ENCODE assay signal across 22 cellular contexts in the genomic region with DNA sequence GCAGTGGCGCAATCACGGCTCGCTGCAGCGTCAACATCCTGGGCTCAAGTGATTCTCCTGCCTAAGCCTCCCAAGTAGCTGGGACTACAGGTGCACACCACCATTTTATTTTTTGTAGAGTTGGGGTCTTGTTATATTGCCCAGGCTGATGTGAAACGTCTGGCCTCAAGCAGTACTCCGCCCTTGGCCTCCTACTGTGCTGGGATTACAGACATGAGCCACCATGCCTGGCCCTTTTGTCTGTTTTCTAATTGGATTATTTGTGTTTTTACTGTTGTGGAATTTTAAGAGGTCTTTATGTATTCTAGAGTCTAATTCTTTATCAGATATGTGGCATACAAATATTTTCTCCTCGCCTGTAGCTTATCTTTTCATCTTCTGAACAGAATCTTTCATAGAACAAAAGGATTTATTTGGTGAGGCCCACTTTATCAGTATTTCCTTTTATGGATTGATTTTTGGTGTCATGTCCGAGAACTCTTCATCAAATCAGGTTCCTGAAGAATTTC. TPM values are rescaled to one million over a fixed set of nuclear protein-coding genes. Genes with fewer than 3 reads are reported as not detected.
DNase-seq lines count a peak whose midpoint lies in the region; ATAC-seq and TF ChIP-seq lines count a peak whose summit lies in the region.
"Had no signal": no experiment of that assay in that cellular context is flagged by ENCODE, and none has a peak within 500 bp of the region (broad histone marks: within the 10 kb centered on the region; RNA-seq: fewer than 3 reads in every experiment).

No MANE protein-coding gene starts in this region.

- CTCF ChIA-PET in WTC11 (lab: Charles Lee), result no interaction called here

- H3K9me3 ChIP-seq in left ventricle myocardium inferior (replicated peaks), result no peaks in the 10 kb centered on the region
- H3K9me3 ChIP-seq: A549; BLaER1 treated with 17β-estradiol and CSF1 and Interleukin-3, amounts not matched to agents 10 nM and 100 nM had no signal

- H3K27me3 ChIP-seq in left ventricle myocardium inferior (ENCODE audit: low read depth), result no peaks in the 10 kb centered on the region

- H3K9me3 Mint-ChIP-seq in WTC11 (peaks cover 2% of the 10 kb centered on the region; the same call in 1 of the 2 replicates), osteocyte (ENCODE audit: unreplicated experiment) (no peaks in the 10 kb centered on the region)
- H3K9me3 Mint-ChIP-seq: CD8-positive, alpha-beta T cell had no signal

- H3K36me3 Mint-ChIP-seq in WTC11 (peaks cover 16% of the 10 kb centered on the region), osteocyte (ENCODE audit: unreplicated experiment) (peaks cover 42% of the 10 kb centered on the region)
- H3K36me3 Mint-ChIP-seq: CD8-positive, alpha-beta T cell had no signal

- DNase-seq in left ventricle myocardium inferior (no peak), left cardiac atrium (no peak), WTC11 (ENCODE audit: low spot score) (no peak), osteocyte (ENCODE audit: extremely low spot score, unreplicated experiment) (no peak), germinal center (ENCODE audit: low spot score) (no peak)
- no peak for DNase-seq in activated CD4-positive, CD25-positive, alpha-beta regulatory T cell (lab: John Stamatoyannopoulos, UW)
- DNase-seq: Calu3; CD8-positive, alpha-beta T cell; GM23248; MV-4-11; NCI-H1694 treated with DMSO at 0.1 percent for 48 hours; NCI-H2107; NCI-H510A treated with DMSO at 0.1 percent for 48 hours; NCI-H774; PC-9; SIG-M5 had no signal

- no peak overlapping the region for H3K4me3 Mint-ChIP-seq in WTC11
- H3K4me3 Mint-ChIP-seq in osteocyte (ENCODE audit: unreplicated experiment), result no peak overlapping the region
- H3K4me3 Mint-ChIP-seq: CD8-positive, alpha-beta T cell had no signal

- peak overlapping the region; percentile 78 for H3K27ac ChIP-seq in left ventricle myocardium inferior (replicated peaks)
- H3K27ac ChIP-seq: A549, GM23248, KMS-11, PC-9, RWPE1 had no signal

- no peak overlapping the region; the same call in 1 of the 2 replicates for H3K27ac Mint-ChIP-seq in WTC11
- peak overlapping the region; percentile 52 for H3K27ac Mint-ChIP-seq in osteocyte (ENCODE audit: unreplicated experiment)
- H3K27ac Mint-ChIP-seq: CD8-positive, alpha-beta T cell had no signal

- POLR2A ChIA-PET in WTC11 (lab: Charles Lee), result no interaction called here

- no peak overlapping the region for H3K4me3 ChIP-seq in left ventricle myocardium inferior
- H3K4me3 ChIP-seq: A549; BLaER1 treated with 17β-estradiol and CSF1 and Interleukin-3, amounts not matched to agents 10 nM and 100 nM; GM23248; PC-9 had no signal

- peaks cover 5% of the 10 kb centered on the region for H3K36me3 ChIP-seq in left ventricle myocardium inferior

- no peaks in the 10 kb centered on the region for H3K27me3 Mint-ChIP-seq in WTC11 (ENCODE audit: low read depth)
- H3K27me3 Mint-ChIP-seq in osteocyte (ENCODE audit: unreplicated experiment), result no peaks in the 10 kb centered on the region

- H3K4me1 ChIP-seq in left ventricle myocardium inferior, result peaks cover 46% of the 10 kb centered on the region

- intact Hi-C loops in left ventricle myocardium inferior (cut with micrococcal nuclease), result no loop called here
- intact Hi-C loops in left cardiac atrium (cut with DNase I), result no loop called here

- TF ChIP-seq CTCF in left ventricle myocardium inferior (IDR thresholded peaks at IDR 0.05; ENCODE audit: borderline replicate concordance), result no peak
- TF ChIP-seq CTCF in WTC11 (IDR thresholded peaks at IDR 0.05), result no peak
- TF ChIP-seq CTCF in osteocyte (IDR thresholded peaks at IDR 0.05), result no peak

- H3K4me1 Mint-ChIP-seq in WTC11, result peaks cover 37% of the 10 kb centered on the region
- peaks cover 63% of the 10 kb centered on the region for H3K4me1 Mint-ChIP-seq in osteocyte (ENCODE audit: unreplicated experiment)

- ATAC-seq in left cardiac atrium (no peak), WTC11 (no peak), GM18873 (IDR thresholded peaks at IDR 0.05; ENCODE audit: low FRiP score, unreplicated experiment) (no peak)
- ATAC-seq: A549; CD8-positive, alpha-beta T cell; HCT116 had no signal

TF ChIP-seq in WTC11, 78 proteins besides CTCF, POLR2A, EP300 and RAD21:
- no peak for TF ChIP-seq NR2C2 (CRISPR knock-in tag; IDR thresholded peaks at IDR 0.05)
- TF ChIP-seq ZNF121 (CRISPR knock-in tag; IDR thresholded peaks at IDR 0.05), result 0 out of 2 replicates have a peak, but pooled peaks have one; percentile 5

RNA-seq across cellular contexts. Expression of a gene that starts 18.9 kb away (rescaled TPM):
- 42.7 TPM for total RNA-seq in left ventricle myocardium inferior
- total RNA-seq in left cardiac atrium, result 10 to 100 TPM; 57.0 to 69.5 TPM
- 82.2 to 96.7 TPM (median 83.8 TPM) in 3 replicates for total RNA-seq in WTC11 (2021)
- total RNA-seq in osteocyte, result 530 and 547 TPM in 2 replicates
- total RNA-seq: CD8-positive, alpha-beta T cell had no signal
